Comparison of ENCODE assay signal across 8 cellular contexts in genomic region chr10:43408710-43409384, GRCh38. TPM values are rescaled to one million over a fixed set of nuclear protein-coding genes. Genes with fewer than 3 reads are reported as not detected.
DNase-seq lines count a peak whose midpoint lies in the region; ATAC-seq, FAIRE-seq and TF ChIP-seq lines count a peak whose summit lies in the region.

A gene with protein sequence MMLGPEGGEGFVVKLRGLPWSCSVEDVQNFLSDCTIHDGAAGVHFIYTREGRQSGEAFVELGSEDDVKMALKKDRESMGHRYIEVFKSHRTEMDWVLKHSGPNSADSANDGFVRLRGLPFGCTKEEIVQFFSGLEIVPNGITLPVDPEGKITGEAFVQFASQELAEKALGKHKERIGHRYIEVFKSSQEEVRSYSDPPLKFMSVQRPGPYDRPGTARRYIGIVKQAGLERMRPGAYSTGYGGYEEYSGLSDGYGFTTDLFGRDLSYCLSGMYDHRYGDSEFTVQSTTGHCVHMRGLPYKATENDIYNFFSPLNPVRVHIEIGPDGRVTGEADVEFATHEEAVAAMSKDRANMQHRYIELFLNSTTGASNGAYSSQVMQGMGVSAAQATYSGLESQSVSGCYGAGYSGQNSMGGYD (minus strand): TSS chr10:43409186. CDS start chr10:43387884, 21,302 bp downstream.

- DNase-seq in NCI-H748 treated with DMSO at 0.1 percent for 48 hours (lab: John Stamatoyannopoulos, UW): peak; percentile 65
- peak; percentile 89 to 91 for DNase-seq in activated CD4-positive, alpha-beta T cell treated with anti-CD3 and anti-CD28 coated beads, Interleukin-2, amount 50 U/mL, for 4 hours
- DNase-seq in HepG2 (ENCODE audit: low spot score): peak; percentile 87
- DNase-seq in stimulated activated CD4-positive, alpha-beta T cell treated with anti-CD3 and anti-CD28 coated beads, Interleukin-2, amount 100 ng/mL, for 48 hours: peak; percentile 94

- no peak for FAIRE-seq in HepG2 (lab: Jason Lieb, UNC)

- peak within 1 kb of the TSS; percentile 99 for H3K9ac ChIP-seq in HepG2 (ENCODE audit: insufficient read depth, low read depth, low read length)

- H2AFZ ChIP-seq in HepG2 (ENCODE audit: low read length): no peak within 1 kb of the TSS

- H3K36me3 ChIP-seq in HepG2 (replicated peaks in 1 of 2; ENCODE audit: control insufficient read depth in 1 of 2, insufficient read depth in 2 of 2, low read length in 2 of 2): 0 out of 5 replicates have a peak, but pooled peaks cover 0 to 3% of the 10 kb centered on the region in 2 experiments

- H3K9me3 ChIP-seq in HepG2 (ENCODE audit: low read length): no peaks in the 10 kb centered on the region

- TF ChIP-seq POLR2A in HepG2 (IDR thresholded peaks at IDR 0.05; ENCODE audit: insufficient read depth in 1 of 2, low read depth in 2 of 2, low read length in 2 of 2): peak in 1 of 2 experiments; percentile 82; a peak in 3 of 4 replicates

- no peaks in the 10 kb centered on the region for H3K27me3 Mint-ChIP-seq in dendritic cell treated with granulocyte-macrophage colony-stimulating factor and Interleukin-4, amounts not matched to agents 40 ng/mL and 50 ng/mL, for 4 days

- peak within 1 kb of the TSS; percentile 86 to 95 (median 87) for H3K4me3 ChIP-seq in HepG2 (replicated peaks in 1 of 3; ENCODE audit: insufficient read depth in 1 of 3, low read depth in 2 of 3, low read length in 3 of 3)

- peaks cover 54% of the 10 kb centered on the region for H3K79me2 ChIP-seq in HepG2 (ENCODE audit: insufficient read depth, low read length)

- TF ChIP-seq CTCF in C4-2B (conservative IDR thresholded peaks at IDR 0.05) (no peak), HepG2 (CRISPR knock-in tag; IDR thresholded peaks at IDR 0.05) (no peak; the same call in 1 of the 2 replicates)

- H3K27ac Mint-ChIP-seq in dendritic cell treated with granulocyte-macrophage colony-stimulating factor and Interleukin-4, amounts not matched to agents 40 ng/mL and 50 ng/mL, for 4 days: peak within 1 kb of the TSS; percentile 98

- H3K27me3 ChIP-seq in HepG2 (ENCODE audit: control insufficient read depth in 1 of 2, insufficient read depth in 2 of 2, low read length in 2 of 2): no peaks in the 10 kb centered on the region; a peak in 1 of 5 replicates

- H3K27ac ChIP-seq in C4-2B (peak within 1 kb of the TSS; percentile 99), HepG2 (ENCODE audit: extremely low read length, insufficient read depth, low read length) (peak within 1 kb of the TSS; percentile 100)

- no peaks in the 10 kb centered on the region for H3K9me3 Mint-ChIP-seq in dendritic cell treated with granulocyte-macrophage colony-stimulating factor and Interleukin-4, amounts not matched to agents 40 ng/mL and 50 ng/mL, for 4 days

- H3K4me1 ChIP-seq in HepG2 (ENCODE audit: insufficient read depth, low read length): peaks cover 59% of the 10 kb centered on the region

- H3K4me2 ChIP-seq in HepG2 (ENCODE audit: low read depth, low read length): peak within 1 kb of the TSS; percentile 94

- POLR2A ChIA-PET in HepG2 (lab: Yijun Ruan, JAX): interaction anchor here (0.8 to 2.5 kb wide), 9 partner anchors 9 to 1570 kb away, joined by 3 to 33 read pairs (median 7); partner anchors contain the start of genes DEPP1 and ZNF487

- under 1% methylated on average over 40 of the region's 68 CpGs for WGBS in HepG2 (ENCODE audit: low lambda C conversion rate)

- peak; percentile 69 for ATAC-seq in GM19372 (IDR thresholded peaks at IDR 0.05; ENCODE audit: low read depth, unreplicated experiment)
- ATAC-seq in HG03521 (IDR thresholded peaks at IDR 0.05; ENCODE audit: unreplicated experiment): peak; percentile 60
- peak; percentile 80 for ATAC-seq in HepG2

- peaks cover 34% of the 10 kb centered on the region for H3K36me3 Mint-ChIP-seq in dendritic cell treated with granulocyte-macrophage colony-stimulating factor and Interleukin-4, amounts not matched to agents 40 ng/mL and 50 ng/mL, for 4 days (ENCODE audit: low read depth)

- BruUV-seq in HepG2 (replicated peaks; lab: Mats Ljungman, UMichigan): no TSS peak

- in situ Hi-C loops in HepG2 (cut with HindIII; ENCODE audit: extremely low pct_ligation_motif_present, low pct_unique_long_range_greater_than_20kb): loop anchor here (25.0 kb wide), 1 partner anchor 1553 kb away; the partner anchor contains the start of gene RASSF4

- peaks cover 38% of the 10 kb centered on the region for H4K20me1 ChIP-seq in HepG2 (ENCODE audit: insufficient read depth, low read length)

- TF ChIP-seq EP300 in HepG2 (IDR thresholded peaks at IDR 0.05; ENCODE audit: low read depth in 2 of 2, low read length in 2 of 2) (0 out of 4 replicates have a peak, but pooled peaks of 1 of the 2 experiments have one; percentile 18), HepG2 (CRISPR knock-in tag; IDR thresholded peaks at IDR 0.05; ENCODE audit: borderline replicate concordance) (no peak)

- H3K4me1 Mint-ChIP-seq in dendritic cell treated with granulocyte-macrophage colony-stimulating factor and Interleukin-4, amounts not matched to agents 40 ng/mL and 50 ng/mL, for 4 days (ENCODE audit: low read depth): peaks cover 48% of the 10 kb centered on the region

- H3K4me3 Mint-ChIP-seq in dendritic cell treated with granulocyte-macrophage colony-stimulating factor and Interleukin-4, amounts not matched to agents 40 ng/mL and 50 ng/mL, for 4 days: peak within 1 kb of the TSS; percentile 88

- intact Hi-C loops in dendritic cell treated with granulocyte-macrophage colony-stimulating factor and Interleukin-4, amounts not matched to agents 40 ng/mL and 50 ng/mL, for 4 days (cut with micrococcal nuclease): loop anchor here (1.0 kb wide), 2 partner anchors 11 to 27 kb away; no protein-coding TSS in a partner anchor
- intact Hi-C loops in HepG2 (cut with micrococcal nuclease; ENCODE audit: unreplicated experiment): loop anchor here (1.0 kb wide), 1 partner anchor 11 kb away; no protein-coding TSS in a partner anchor

- peak; percentile 49; the same call in 1 of the 2 replicates for TF ChIP-seq RAD21 in HepG2 (CRISPR knock-in tag; IDR thresholded peaks at IDR 0.05)

- CTCF ChIA-PET in HepG2 (lab: Yijun Ruan, JAX; ENCODE audit: low intra/inter-chr PET ratio, low total read pairs): no interaction called here

TF ChIP-seq in HepG2, 621 proteins besides CTCF, POLR2A, EP300 and RAD21 (continues in another document):
- TF ChIP-seq ZNF10 (CRISPR knock-in tag; IDR thresholded peaks at IDR 0.05; ENCODE audit: borderline replicate concordance, low read depth): no peak
- TF ChIP-seq SUZ12 (IDR thresholded peaks at IDR 0.05; ENCODE audit: low read depth, low read length): no peak
- TF ChIP-seq NCOA5 (CRISPR knock-in tag; IDR thresholded peaks at IDR 0.05): no peak
- 0 out of 2 replicates have a peak, but pooled peaks have one; percentile 60 for TF ChIP-seq ERF (CRISPR knock-in tag; IDR thresholded peaks at IDR 0.05)
- TF ChIP-seq ZGPAT (CRISPR knock-in tag; IDR thresholded peaks at IDR 0.05): peak; percentile 92
- TF ChIP-seq JUND (CRISPR knock-in tag; IDR thresholded peaks at IDR 0.05): no peak
- TF ChIP-seq ZNF20 (CRISPR knock-in tag; IDR thresholded peaks at IDR 0.05): no peak
- TF ChIP-seq, protein P1, sequence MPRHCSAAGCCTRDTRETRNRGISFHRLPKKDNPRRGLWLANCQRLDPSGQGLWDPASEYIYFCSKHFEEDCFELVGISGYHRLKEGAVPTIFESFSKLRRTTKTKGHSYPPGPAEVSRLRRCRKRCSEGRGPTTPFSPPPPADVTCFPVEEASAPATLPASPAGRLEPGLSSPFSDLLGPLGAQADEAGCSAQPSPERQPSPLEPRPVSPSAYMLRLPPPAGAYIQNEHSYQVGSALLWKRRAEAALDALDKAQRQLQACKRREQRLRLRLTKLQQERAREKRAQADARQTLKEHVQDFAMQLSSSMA (CRISPR knock-in tag; IDR thresholded peaks at IDR 0.05): 0 out of 2 replicates have a peak, but pooled peaks have one; percentile 50
- TF ChIP-seq PCBP2 (optimal IDR thresholded peaks at IDR 0.05; ENCODE audit: low read depth, low read length, poor library complexity, severe bottlenecking): peak; percentile 33
- 0 out of 2 replicates have a peak, but pooled peaks have one; percentile 26 for TF ChIP-seq CREM (IDR thresholded peaks at IDR 0.05)
- no peak for TF ChIP-seq CREM (CRISPR knock-in tag; IDR thresholded peaks at IDR 0.05)

RNA-seq across cellular contexts. Expression of the gene that starts here (rescaled TPM):
- 308 and 449 TPM in 2 replicates for total RNA-seq in HepG2 (2016; rRNA removed; fragmentation: Illumina TruSeq; extraction: Trizol)
- total RNA-seq in HepG2 (2016; cell fraction: cytosol; rRNA removed; fragmentation: Illumina TruSeq; extraction: Trizol; ENCODE audit: low read depth): 44.9 and 49.9 TPM in 2 replicates
- 322 and 435 TPM in 2 replicates for total RNA-seq in HepG2 (2016; cell fraction: insoluble cytoplasmic fraction; rRNA removed; fragmentation: Illumina TruSeq; extraction: Trizol)
- total RNA-seq in HepG2 (2016; cell fraction: membrane; rRNA removed; fragmentation: Illumina TruSeq; extraction: Trizol): 123 and 131 TPM in 2 replicates
- 111 and 121 TPM in 2 replicates for total RNA-seq in HepG2 (2016; cell fraction: nucleus; rRNA removed; fragmentation: Illumina TruSeq; extraction: Trizol)
- 166 and 177 TPM in 2 replicates for polyA plus RNA-seq in HepG2 (2011; rRNA removed)
- 147 and 166 TPM in 2 replicates for polyA plus RNA-seq in HepG2 (2011; cell fraction: cytosol; rRNA removed)
- 137 and 153 TPM in 2 replicates for polyA plus RNA-seq in HepG2 (2011; cell fraction: nucleus; rRNA removed)
- 134 and 169 TPM in 2 replicates for polyA plus RNA-seq in HepG2 (2012)
- 19.5 and 22.4 TPM in 2 replicates for polyA plus RNA-seq in HepG2 (2016; cell fraction: cytosol; fragmentation: Illumina TruSeq; extraction: Trizol; ENCODE audit: low read depth)
- polyA plus RNA-seq in HepG2 (2016; cell fraction: insoluble cytoplasmic fraction; fragmentation: Illumina TruSeq; extraction: Trizol; ENCODE audit: low read depth): 388 and 410 TPM in 2 replicates
- polyA plus RNA-seq in HepG2 (2016; cell fraction: membrane; fragmentation: Illumina TruSeq; extraction: Trizol; ENCODE audit: low read depth): 49.0 and 51.7 TPM in 2 replicates
- 178 and 179 TPM in 2 replicates for polyA plus RNA-seq in HepG2 (2016; cell fraction: nucleus; fragmentation: Illumina TruSeq; extraction: Trizol; ENCODE audit: insufficient read depth, low read depth)
- 271 and 284 TPM in 2 replicates for polyA minus RNA-seq in HepG2 (2011; rRNA and poly(A)+ RNA removed; ENCODE audit: low replicate concordance)
- polyA minus RNA-seq in HepG2 (2011; cell fraction: cytosol; rRNA and poly(A)+ RNA removed): 121 and 128 TPM in 2 replicates
- 64.2 and 75.8 TPM in 2 replicates for polyA minus RNA-seq in HepG2 (2011; cell fraction: nucleus; rRNA and poly(A)+ RNA removed)

Comparison
In these comparisons a context has a peak if more than half of its experiments do, and no peak if none do; other contexts are left out.
1. Peak in every context shown above with its lines: DNase-seq, ATAC-seq, H3K4me3 ChIP-seq and H3K27ac ChIP-seq.